8 cellular contexts compared by ENCODE assay signal in the genomic region with DNA sequence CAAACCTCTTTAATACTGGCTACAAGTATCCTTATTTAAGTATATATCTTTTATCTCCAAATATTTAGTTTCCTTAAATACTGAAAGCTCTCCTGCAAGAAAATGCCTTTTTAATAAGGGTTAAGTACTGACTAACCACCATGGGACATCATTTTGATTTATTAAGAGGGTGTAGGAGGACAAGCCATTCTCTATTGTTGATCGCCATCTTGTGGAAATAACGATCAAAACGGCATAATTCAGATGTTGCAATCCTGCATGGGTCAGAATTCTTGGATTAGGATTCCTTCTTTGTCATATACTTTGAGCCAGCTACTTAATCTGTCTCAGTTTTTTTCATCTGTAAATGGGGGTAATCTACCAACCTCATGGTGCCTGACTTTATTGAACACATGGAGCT. TPM values are rescaled to one million over a fixed set of nuclear protein-coding genes. Genes with fewer than 3 reads are reported as not detected.
DNase-seq lines count a peak whose midpoint lies in the region; ATAC-seq and TF ChIP-seq lines count a peak whose summit lies in the region.

No MANE protein-coding gene starts in this region.

- no peaks in the 10 kb centered on the region for H3F3A ChIP-seq in smooth muscle cell (ENCODE audit: low read depth)

- H3K79me2 ChIP-seq in smooth muscle cell (ENCODE audit: low read depth) = no peaks in the 10 kb centered on the region

- H3K9ac ChIP-seq in smooth muscle cell (ENCODE audit: low read depth) = no peak overlapping the region

- no peaks in the 10 kb centered on the region for H3K9me3 ChIP-seq in smooth muscle cell (replicated peaks; ENCODE audit: low read depth)

- TF ChIP-seq EP300 in Ishikawa (IDR thresholded peaks at IDR 0.05; ENCODE audit: borderline replicate concordance) = no peak

- peak; percentile 71 for TF ChIP-seq RAD21 in Ishikawa (IDR thresholded peaks at IDR 0.05; ENCODE audit: low read depth)

- no peaks in the 10 kb centered on the region for H3K4me1 ChIP-seq in smooth muscle cell (ENCODE audit: low read depth)

- DNase-seq in AG10803 (ENCODE audit: low read depth) = peak; percentile 26
- DNase-seq in SK-N-DZ (ENCODE audit: low spot score) = peak; percentile 28
- DNase-seq in globus pallidus (ENCODE audit: low spot score) = peak; percentile 40
- no peak for DNase-seq in smooth muscle cell (lab: John Stamatoyannopoulos, UW; ENCODE audit: unreplicated experiment)
- no peak for DNase-seq in stimulated activated CD4-positive, alpha-beta T cell treated with anti-CD3 and anti-CD28 coated beads, Interleukin-2, amount 100 ng/mL, for 24 hours

- peaks cover 26% of the 10 kb centered on the region for H3K27me3 ChIP-seq in smooth muscle cell (ENCODE audit: low read depth)

- TF ChIP-seq CTCF in AG10803 (conservative IDR thresholded peaks at IDR 0.05; ENCODE audit: low read length) (peak; percentile 34), smooth muscle cell (IDR thresholded peaks at IDR 0.05; ENCODE audit: borderline replicate concordance, insufficient read depth, poor library complexity, severe bottlenecking) (peak; percentile 52)

- H3K27ac ChIP-seq in smooth muscle cell (ENCODE audit: low read depth) = no peak overlapping the region

- no peak overlapping the region for H3K4me3 ChIP-seq in AG10803 (ENCODE audit: low read length)
- H3K4me3 ChIP-seq in smooth muscle cell = no peak overlapping the region

- no peak overlapping the region for H3K4me2 ChIP-seq in smooth muscle cell

- 28% methylated on average over 3 of the region's 3 CpGs for WGBS in smooth muscle cell (ENCODE audit: low lambda C conversion rate)

- ATAC-seq in GM18858 (IDR thresholded peaks at IDR 0.05; ENCODE audit: unreplicated experiment) (no peak), HG02885 (IDR thresholded peaks at IDR 0.05; ENCODE audit: poor library complexity, unreplicated experiment) (no peak)

- no peak overlapping the region for H2AFZ ChIP-seq in smooth muscle cell (ENCODE audit: low read depth)

- H3K36me3 ChIP-seq in smooth muscle cell (ENCODE audit: low read depth) = no peaks in the 10 kb centered on the region

- H4K20me1 ChIP-seq in smooth muscle cell (ENCODE audit: low read depth) = no peaks in the 10 kb centered on the region

TF ChIP-seq in Ishikawa, 13 proteins besides CTCF, POLR2A, EP300 and RAD21:
- no peak for TF ChIP-seq FOXM1 (IDR thresholded peaks at IDR 0.05; ENCODE audit: borderline replicate concordance, low read depth)
- TF ChIP-seq CEBPB (IDR thresholded peaks at IDR 0.05) = peak; percentile 86

RNA-seq across cellular contexts. Expression of a gene that starts 28.7 kb away (rescaled TPM):
- not detected in 2 replicates for polyA plus RNA-seq in SK-N-DZ (2014; cell fraction: cytosol; rRNA removed)
- not detected in 2 replicates for polyA plus RNA-seq in SK-N-DZ (2014; cell fraction: nucleus; rRNA removed)
- total RNA-seq in smooth muscle cell = 15.1 and 27.1 TPM in 2 replicates
- 10.2 and 43.3 TPM in 2 replicates for polyA plus RNA-seq in smooth muscle cell

RNA-seq across cellular contexts. Expression of a gene that starts 56.5 kb away (rescaled TPM):
- not detected in 2 replicates for polyA plus RNA-seq in SK-N-DZ (2014; cell fraction: cytosol; rRNA removed)
- not detected in 2 replicates for polyA plus RNA-seq in SK-N-DZ (2014; cell fraction: nucleus; rRNA removed)
- 2.3 and 2.7 TPM in 2 replicates for total RNA-seq in smooth muscle cell
- 3.9 and 13.2 TPM in 2 replicates for polyA plus RNA-seq in smooth muscle cell

Comparison
In these comparisons a context has a peak if more than half of its experiments do, and no peak if none do; other contexts are left out.
1. DNase-seq: peak in AG10803 (single experiment), SK-N-DZ (single experiment) and globus pallidus (single experiment); none in smooth muscle cell (single experiment) and stimulated activated CD4-positive, alpha-beta T cell treated with anti-CD3 and anti-CD28 coated beads, Interleukin-2, amount 100 ng/mL, for 24 hours (0 of 2).